In genomic region chr5:177507165-177507564, GRCh38 we compare ENCODE assay signal across 10 cellular contexts. TPM values are rescaled to one million over a fixed set of nuclear protein-coding genes. Genes with fewer than 3 reads are reported as not detected.
DNase-seq lines count a peak whose midpoint lies in the region; ATAC-seq and TF ChIP-seq lines count a peak whose summit lies in the region.
"Had no signal": no experiment of that assay in that cellular context is flagged by ENCODE, and none has a peak within 500 bp of the region (broad histone marks: within the 10 kb centered on the region; RNA-seq: fewer than 3 reads in every experiment).

No MANE protein-coding gene starts in this region.

- H3K79me2 ChIP-seq in mammary epithelial cell (ENCODE audit: insufficient read depth, low read length) (no peaks in the 10 kb centered on the region), osteoblast (ENCODE audit: insufficient read depth, low read length) (no peaks in the 10 kb centered on the region)

- in situ Hi-C loops in mammary epithelial cell (cut with MboI; ENCODE audit: low sequenced_read_pairs in 2 of 2): no loop called here

- H3K9ac ChIP-seq in mammary epithelial cell (ENCODE audit: insufficient read depth, low read length): no peak overlapping the region

- peaks cover 4% of the 10 kb centered on the region for H3K36me3 ChIP-seq in mammary epithelial cell (ENCODE audit: insufficient read depth, low read length)
- peaks cover 19% of the 10 kb centered on the region for H3K36me3 ChIP-seq in osteoblast (ENCODE audit: insufficient read depth, low read length)

- H3K27ac ChIP-seq in mammary epithelial cell (ENCODE audit: insufficient read depth, low read depth, low read length): no peak overlapping the region
- no peak overlapping the region for H3K27ac ChIP-seq in osteoblast (ENCODE audit: low read depth, low read length)
- H3K27ac ChIP-seq: prostate gland had no signal

- CTCF ChIA-PET in mammary epithelial cell (lab: Charles Lee; ENCODE audit: low non-redundant PET): no interaction called here

- H3K4me2 ChIP-seq in mammary epithelial cell (ENCODE audit: insufficient read depth, low read depth, low read length) (no peak overlapping the region), osteoblast (ENCODE audit: insufficient read depth, low read length) (no peak overlapping the region)

- H3K27me3 ChIP-seq in mammary epithelial cell (ENCODE audit: insufficient read depth, low read length) (no peaks in the 10 kb centered on the region), osteoblast (ENCODE audit: insufficient read depth, low read length) (no peaks in the 10 kb centered on the region)

- no peak for ATAC-seq in HG03378 (IDR thresholded peaks at IDR 0.05; ENCODE audit: unreplicated experiment)
- ATAC-seq in sciatic nerve: no peak

- H3K4me1 ChIP-seq in mammary epithelial cell (ENCODE audit: insufficient read depth, low read length) (peaks cover 13% of the 10 kb centered on the region), osteoblast (ENCODE audit: insufficient read depth, low read length) (no peaks in the 10 kb centered on the region)
- H3K4me1 ChIP-seq: prostate gland had no signal

- dilution Hi-C loops in mammary epithelial cell (cut with HindIII; ENCODE audit: low sequenced_read_pairs): no loop called here

- TF ChIP-seq CTCF in mammary epithelial cell (conservative IDR thresholded peaks at IDR 0.05 in 1 of 2, IDR thresholded peaks at IDR 0.05 in 1 of 2; ENCODE audit: extremely low read depth in 1 of 2, insufficient read depth in 1 of 2, low read depth in 1 of 2, low read length in 2 of 2) (peak; percentile 21 to 31), osteoblast (IDR thresholded peaks at IDR 0.05; ENCODE audit: extremely low read depth, low read depth, low read length) (peak; percentile 33)

- no peaks in the 10 kb centered on the region for H3K9me3 ChIP-seq in mammary epithelial cell (replicated peaks; ENCODE audit: insufficient read depth, low read length)
- H3K9me3 ChIP-seq in osteoblast (ENCODE audit: low read depth, low read length): no peaks in the 10 kb centered on the region
- H3K9me3 ChIP-seq: prostate gland had no signal

- H4K20me1 ChIP-seq in mammary epithelial cell (ENCODE audit: insufficient read depth, low read length): no peaks in the 10 kb centered on the region
- H4K20me1 ChIP-seq in osteoblast (ENCODE audit: insufficient read depth, low read length): no peaks in the 10 kb centered on the region

- 97% methylated on average over 8 of the region's 9 CpGs for WGBS in mammary epithelial cell (ENCODE audit: low coverage, missing lambda C conversion rate)

- H2AFZ ChIP-seq in mammary epithelial cell (ENCODE audit: low read depth, low read length) (no peak overlapping the region), osteoblast (ENCODE audit: low read length) (no peak overlapping the region)

- intact Hi-C loops in mammary epithelial cell (cut with micrococcal nuclease): no loop called here
- intact Hi-C loops in sciatic nerve (cut with DNase I): no loop called here

- H3K4me3 ChIP-seq in mammary epithelial cell (replicated peaks in 1 of 3; ENCODE audit: insufficient read depth in 1 of 3, low read depth in 2 of 3, low read length in 3 of 3): no peak overlapping the region
- no peak overlapping the region for H3K4me3 ChIP-seq in osteoblast (ENCODE audit: insufficient read depth, low read length)
- H3K4me3 ChIP-seq: prostate gland had no signal

- no TSS peak for BruUV-seq in mammary epithelial cell (replicated peaks; lab: Mats Ljungman, UMichigan)

- peak; percentile 66 for DNase-seq in DMS53 (lab: John Stamatoyannopoulos, UW)
- no peak for DNase-seq in DMS53 treated with DMSO at 0.1 percent for 48 hours (lab: John Stamatoyannopoulos, UW; ENCODE audit: unreplicated experiment)
- DNase-seq in M059J (ENCODE audit: low read depth): peak; percentile 22
- no peak for DNase-seq in mammary epithelial cell
- no peak for DNase-seq in osteoblast (ENCODE audit: insufficient read length, low spot score, missing footprints)
- DNase-seq in GDM1 (lab: John Stamatoyannopoulos, UW): no peak
- DNase-seq in sciatic nerve (ENCODE audit: low spot score): no peak
- DNase-seq: T-helper 9 cell had no signal

RNA-seq across cellular contexts. Expression of gene DOK3, which starts 2.5 kb away (rescaled TPM):
- total RNA-seq in M059J (2014; rRNA removed; shearing (Covaris generic)): 2.2 and 6.7 TPM in 2 replicates
- total RNA-seq in mammary epithelial cell (1 to 10 TPM; 4.3 to 4.7 TPM), osteoblast (1.1 and 1.5 TPM in 2 replicates), sciatic nerve (16.2 TPM)
- polyA plus RNA-seq in mammary epithelial cell: 1.7 TPM
- 2.4 TPM for polyA minus RNA-seq in mammary epithelial cell

RNA-seq across cellular contexts. Expression of gene DDX41, which starts 9.6 kb away (rescaled TPM):
- 66.0 and 103 TPM in 2 replicates for total RNA-seq in M059J (2014; rRNA removed; shearing (Covaris generic))
- total RNA-seq in mammary epithelial cell (10 to 100 TPM; 60.7 to 80.6 TPM), osteoblast (49.5 and 68.4 TPM in 2 replicates), sciatic nerve (68.2 TPM)
- 115 TPM for polyA plus RNA-seq in mammary epithelial cell
- polyA minus RNA-seq in mammary epithelial cell: 79.3 TPM

RNA-seq across cellular contexts. Expression of gene PDLIM7, which starts 9.8 kb away (rescaled TPM):
- 172 and 230 TPM in 2 replicates for total RNA-seq in M059J (2014; rRNA removed; shearing (Covaris generic))
- total RNA-seq in mammary epithelial cell (100 to 1,000 TPM; 235 to 259 TPM), osteoblast (157 and 159 TPM in 2 replicates), sciatic nerve (144 TPM)
- 103 TPM for polyA plus RNA-seq in mammary epithelial cell
- polyA minus RNA-seq in mammary epithelial cell: 95.3 TPM

RNA-seq across cellular contexts. Expression of gene DBN1, which starts 33.7 kb away (rescaled TPM):
- 73.0 and 121 TPM in 2 replicates for total RNA-seq in M059J (2014; rRNA removed; shearing (Covaris generic))
- total RNA-seq in mammary epithelial cell (100 to 1,000 TPM in 1 of 2 donors, 10 to 100 TPM in 1; 80.3 to 107 TPM), osteoblast (121 and 139 TPM in 2 replicates), sciatic nerve (63.5 TPM)
- polyA plus RNA-seq in mammary epithelial cell: 35.0 TPM
- 42.0 TPM for polyA minus RNA-seq in mammary epithelial cell

RNA-seq across cellular contexts. Expression of gene FAM193B, which starts 47.2 kb away (rescaled TPM):
- 5.9 and 10.6 TPM in 2 replicates for total RNA-seq in M059J (2014; rRNA removed; shearing (Covaris generic))
- total RNA-seq in mammary epithelial cell (10 to 100 TPM; 30.7 to 63.3 TPM), osteoblast (29.2 and 32.6 TPM in 2 replicates), sciatic nerve (113 TPM)
- polyA plus RNA-seq in mammary epithelial cell: 24.7 TPM
- 13.0 TPM for polyA minus RNA-seq in mammary epithelial cell

Comparison
In these comparisons a context has a peak if more than half of its experiments do, and no peak if none do; other contexts are left out.
1. DNase-seq: peak in DMS53 (single experiment) and M059J (single experiment); none in DMS53 treated with DMSO at 0.1 percent for 48 hours (single experiment), mammary epithelial cell (single experiment), osteoblast (single experiment), GDM1 (single experiment) and sciatic nerve (single experiment).